In the genomic region with DNA sequence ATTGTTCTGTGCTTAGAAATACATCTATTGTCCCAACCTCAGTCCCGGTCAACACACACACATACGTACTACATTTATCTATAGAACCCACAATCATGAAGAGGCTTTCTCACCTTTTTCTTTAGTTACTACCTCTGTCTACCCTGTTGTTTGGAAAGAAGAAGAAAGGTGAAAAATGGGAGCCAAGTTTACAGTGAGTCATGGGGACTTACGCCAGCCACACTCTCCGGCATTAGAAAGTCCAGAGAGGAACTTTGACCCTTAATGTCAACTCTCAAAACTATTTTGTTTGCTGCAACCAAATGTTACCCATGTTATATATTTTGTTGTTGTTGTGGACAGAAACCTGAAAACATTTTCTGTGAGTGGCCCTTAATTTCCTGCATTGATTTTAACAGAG, we compare ENCODE assay signal across 19 cellular contexts.
DNase-seq lines count a peak whose midpoint lies in the region; ATAC-seq, FAIRE-seq and TF ChIP-seq lines count a peak whose summit lies in the region.
"Had no signal": no experiment of that assay in that cellular context is flagged by ENCODE, and none has a peak within 500 bp of the region (broad histone marks: within the 10 kb centered on the region; RNA-seq: fewer than 3 reads in every experiment).

No MANE protein-coding gene starts in this region.

- H2AFZ ChIP-seq in PC-3 (ENCODE audit: low read length), result no peak overlapping the region

- POLR2A ChIA-PET in PC-3 (lab: Charles Lee; ENCODE audit: unreplicated experiment), result no interaction called here

- TF ChIP-seq POLR2A in H54 (IDR thresholded peaks at IDR 0.05; ENCODE audit: low read depth, low read length) (no peak), right lobe of liver (IDR thresholded peaks at IDR 0.05) (no peak)

- H3K4me1 ChIP-seq in PC-3 (ENCODE audit: insufficient read depth, low read length) (peaks cover 33% of the 10 kb centered on the region), right lobe of liver (peaks cover 0 to 22% (median 9%) of the 10 kb centered on the region in 4 donors)

- peak; percentile 33 for FAIRE-seq in H54 (lab: Jason Lieb, UNC)
- FAIRE-seq: GM19239 had no signal

- H3K27me3 ChIP-seq in PC-3 (ENCODE audit: low read length), result no peaks in the 10 kb centered on the region
- no peaks in the 10 kb centered on the region for H3K27me3 ChIP-seq in right lobe of liver

- WGBS in right lobe of liver (ENCODE audit: insufficient coverage, low coverage, low lambda C conversion rate, missing lambda C conversion rate), result 62% methylated on average over 4 of the region's 4 CpGs

- ATAC-seq in PC-3 (no peak), right lobe of liver (peak; percentile 87 to 89 (median 87)), HG03280 (IDR thresholded peaks at IDR 0.05; ENCODE audit: unreplicated experiment) (no peak), GM18867 (IDR thresholded peaks at IDR 0.05; ENCODE audit: unreplicated experiment) (no peak), Right ventricle myocardium superior (ENCODE audit: poor library complexity) (no peak)
- ATAC-seq: HCT116 had no signal

- DNase-seq in H54 (ENCODE audit: insufficient read length, low spot score) (no peak), PC-3 (peak; percentile 51), fibroblast of gingiva (ENCODE audit: low read depth) (peak; percentile 14), right lobe of liver (peak in 2 of 3 donors; percentile 27 to 48), Right ventricle myocardium superior (no peak), ACHN (no peak)
- DNase-seq: DMS 273 treated with DMSO at 0.1 percent for 48 hours, Karpas-422, MV-4-11, NCI-H1436, NCI-H2029 treated with DMSO at 0.1 percent for 48 hours, NCI-H2171 treated with DMSO at 0.1 percent for 48 hours, NCI-H446 treated with DMSO at 0.1 percent for 48 hours, NCI-H748 treated with DMSO at 0.1 percent for 48 hours had no signal

- H3K4me3 ChIP-seq in PC-3 (ENCODE audit: low read length), result no peak overlapping the region
- H3K4me3 ChIP-seq in right lobe of liver, result no peak overlapping the region

- CTCF ChIA-PET in PC-3 (lab: Charles Lee), result no interaction called here

- peaks cover 38% of the 10 kb centered on the region for H4K20me1 ChIP-seq in PC-3 (ENCODE audit: low read length)

- peak overlapping the region; percentile 32; the same call in 1 of the 2 replicates for H3K4me2 ChIP-seq in PC-3 (ENCODE audit: low read length)

- no peaks in the 10 kb centered on the region for H3K9me3 ChIP-seq in PC-3 (ENCODE audit: low read length)
- no peaks in the 10 kb centered on the region for H3K9me3 ChIP-seq in right lobe of liver

- peaks cover 4% of the 10 kb centered on the region; the same call in 1 of the 2 replicates for H3K36me3 ChIP-seq in PC-3 (ENCODE audit: low read depth, low read length)
- H3K36me3 ChIP-seq in right lobe of liver, result peaks cover 0 to 13% (median 0%) of the 10 kb centered on the region in 4 donors

- in situ Hi-C loops in ACHN (cut with HindIII; ENCODE audit: low pct_ligation_motif_present, low pct_unique_long_range_greater_than_20kb, low sequenced_read_pairs), result no loop called here

- H3K79me2 ChIP-seq in PC-3 (ENCODE audit: low read length), result peaks cover 18% of the 10 kb centered on the region; the same call in 1 of the 2 replicates

- BruUV-seq in PC-3 (replicated peaks; lab: Mats Ljungman, UMichigan), result no TSS peak

- H3F3A ChIP-seq in PC-3 (ENCODE audit: low read length, unreplicated experiment), result peaks cover 8% of the 10 kb centered on the region

- TF ChIP-seq CTCF in PC-3 (conservative IDR thresholded peaks at IDR 0.05; ENCODE audit: low read depth, low read length), result no peak
- TF ChIP-seq CTCF in right lobe of liver (IDR thresholded peaks at IDR 0.05), result no peak

- no peaks in the 10 kb centered on the region for H3K9me2 ChIP-seq in PC-3 (replicated peaks; ENCODE audit: low read length)

- H3K9ac ChIP-seq in PC-3 (ENCODE audit: low read length), result no peak overlapping the region

- intact Hi-C loops in PC-3 (cut with micrococcal nuclease) (no loop called here), right lobe of liver (cut with DNase I) (no loop called here), Right ventricle myocardium superior (cut with DNase I) (no loop called here)

- H3K27ac ChIP-seq in PC-3 (ENCODE audit: low read length) (peak overlapping the region; percentile 55; the same call in 1 of the 2 replicates), right lobe of liver (peak overlapping the region; percentile 24 to 44 (median 33))
- H3K27ac ChIP-seq: C4-2B had no signal

Comparison
In these comparisons a context has a peak if more than half of its experiments do, and no peak if none do; other contexts are left out.
1. DNase-seq: peak in PC-3 (single experiment), fibroblast of gingiva (single experiment) and right lobe of liver (2 of 3); none in H54 (single experiment), Right ventricle myocardium superior (single experiment) and ACHN (single experiment).
2. ATAC-seq: peak in right lobe of liver (4 of 4); none in PC-3 (single experiment), HG03280 (single experiment), GM18867 (single experiment) and Right ventricle myocardium superior (single experiment).